In the genomic region with DNA sequence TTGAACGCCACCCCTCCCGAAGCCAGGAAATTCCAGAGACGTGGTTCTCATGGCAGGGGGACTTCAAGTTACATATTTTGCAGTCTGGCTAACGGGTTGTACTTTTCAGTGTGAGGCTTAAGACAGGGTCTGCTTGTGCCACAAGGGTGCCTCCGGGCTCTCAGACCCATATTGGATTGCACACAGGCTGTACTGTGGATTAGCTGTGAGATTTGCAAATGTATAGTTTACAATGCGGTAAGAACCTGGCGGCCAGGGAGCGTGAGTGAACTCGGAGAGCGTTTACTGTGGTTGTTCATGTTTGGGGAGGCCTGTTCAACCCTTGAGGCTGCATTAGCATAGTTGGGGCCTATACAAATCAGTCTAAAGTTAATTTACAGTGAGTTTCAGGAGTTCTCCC, we compare ENCODE assay signal across 16 cellular contexts.
DNase-seq lines count a peak whose midpoint lies in the region; ATAC-seq and TF ChIP-seq lines count a peak whose summit lies in the region.
"Had no signal": no experiment of that assay in that cellular context is flagged by ENCODE, and none has a peak within 500 bp of the region (broad histone marks: within the 10 kb centered on the region; RNA-seq: fewer than 3 reads in every experiment).

No MANE protein-coding gene starts in this region.

- H3K4me3 Mint-ChIP-seq in endodermal cell (no peak overlapping the region), osteocyte (ENCODE audit: unreplicated experiment) (no peak overlapping the region)
- H3K4me3 Mint-ChIP-seq: CD8-positive, alpha-beta memory T cell; HFFc6; IgD-negative memory B cell had no signal

- no peaks in the 10 kb centered on the region for H3K36me3 Mint-ChIP-seq in endodermal cell (ENCODE audit: low read depth)
- H3K36me3 Mint-ChIP-seq in osteocyte (ENCODE audit: unreplicated experiment): no peaks in the 10 kb centered on the region
- H3K36me3 Mint-ChIP-seq: CD8-positive, alpha-beta memory T cell; IgD-negative memory B cell had no signal

- no peak overlapping the region for H3K27ac Mint-ChIP-seq in endodermal cell
- peak overlapping the region; percentile 65 for H3K27ac Mint-ChIP-seq in osteocyte (ENCODE audit: unreplicated experiment)
- H3K27ac Mint-ChIP-seq: CD8-positive, alpha-beta memory T cell; HFFc6 had no signal

- H3K27me3 ChIP-seq in HAP-1 (ENCODE audit: low read depth) (no peaks in the 10 kb centered on the region; the same call in 1 of the 2 replicates), endodermal cell (ENCODE audit: control insufficient read depth, insufficient read depth, low read length, poor library complexity, severe bottlenecking) (no peaks in the 10 kb centered on the region)
- H3K27me3 ChIP-seq: BLaER1 had no signal

- DNase-seq in HAP-1 (ENCODE audit: low spot score in 2 of 2): peak; percentile 32 to 54
- peak; percentile 41 for DNase-seq in NCI-H82 treated with DMSO at 0.1 percent for 48 hours (lab: John Stamatoyannopoulos, UW; ENCODE audit: unreplicated experiment)
- DNase-seq in endodermal cell: no peak
- no peak for DNase-seq in osteocyte (ENCODE audit: extremely low spot score, unreplicated experiment)
- no peak for DNase-seq in D341Med (ENCODE audit: low spot score)
- no peak for DNase-seq in effector CD8-positive, alpha-beta T cell (lab: John Stamatoyannopoulos, UW)
- DNase-seq: 8988T; AML-193; Caco-2; CD8-positive, alpha-beta memory T cell; GOT3; HCEC 1CT; HFFc6 had no signal

- no peaks in the 10 kb centered on the region for H3K36me3 ChIP-seq in HAP-1 (replicated peaks)
- no peaks in the 10 kb centered on the region for H3K36me3 ChIP-seq in endodermal cell (ENCODE audit: control insufficient read depth, insufficient read depth, low read length)

- no peak for TF ChIP-seq CTCF in endodermal cell (conservative IDR thresholded peaks at IDR 0.05)
- TF ChIP-seq CTCF in osteocyte (IDR thresholded peaks at IDR 0.05): no peak

- no peak overlapping the region for H3K9ac ChIP-seq in endodermal cell (ENCODE audit: extremely low read depth, low read length, poor library complexity, severe bottlenecking)
- H3K9ac ChIP-seq: BLaER1 had no signal

- H3K9me3 Mint-ChIP-seq in endodermal cell (peaks cover 13% of the 10 kb centered on the region), osteocyte (ENCODE audit: unreplicated experiment) (peaks cover 23% of the 10 kb centered on the region)
- H3K9me3 Mint-ChIP-seq: HFFc6 had no signal

- H3K9me3 ChIP-seq in HAP-1 (peaks cover 3% of the 10 kb centered on the region; the same call in 1 of the 2 replicates), endodermal cell (ENCODE audit: control insufficient read depth, low read length) (peaks cover 8% of the 10 kb centered on the region)
- H3K9me3 ChIP-seq: Caco-2 had no signal

- H3K4me1 ChIP-seq in HAP-1 (peaks cover 2% of the 10 kb centered on the region; the same call in 1 of the 2 replicates), endodermal cell (ENCODE audit: control insufficient read depth, insufficient read depth, low read length) (no peaks in the 10 kb centered on the region)
- H3K4me1 ChIP-seq: Caco-2 had no signal

- H3K4me3 ChIP-seq in HAP-1 (no peak overlapping the region), endodermal cell (ENCODE audit: low read length) (no peak overlapping the region)
- H3K4me3 ChIP-seq: BLaER1 had no signal

- in situ Hi-C loops in HAP-1 (cut with MboI; ENCODE audit: low sequenced_read_pairs): no loop called here

- H3K27me3 Mint-ChIP-seq in endodermal cell (ENCODE audit: insufficient read depth) (peaks cover 35% of the 10 kb centered on the region), osteocyte (ENCODE audit: unreplicated experiment) (no peaks in the 10 kb centered on the region)

- ATAC-seq in GM21576 (IDR thresholded peaks at IDR 0.05; ENCODE audit: unreplicated experiment): no peak

- WGBS in endodermal cell (ENCODE audit: insufficient coverage in 1 of 2, insufficient read length in 1 of 2), 2 experiments: 84 to 90% methylated on average over 9 to 10 of the region's 10 CpGs

- peak overlapping the region; percentile 45 for H3K27ac ChIP-seq in endodermal cell (ENCODE audit: low read depth, low read length)
- H3K27ac ChIP-seq: BLaER1 had no signal

- no peaks in the 10 kb centered on the region for H3K4me1 Mint-ChIP-seq in endodermal cell
- H3K4me1 Mint-ChIP-seq in osteocyte (ENCODE audit: unreplicated experiment): peaks cover 17% of the 10 kb centered on the region
- H3K4me1 Mint-ChIP-seq: CD8-positive, alpha-beta memory T cell; IgD-negative memory B cell had no signal

Comparison
In these comparisons a context has a peak if more than half of its experiments do, and no peak if none do; other contexts are left out.
1. DNase-seq: peak in HAP-1 (2 of 2) and NCI-H82 treated with DMSO at 0.1 percent for 48 hours (single experiment); none in endodermal cell (single experiment), osteocyte (single experiment), D341Med (single experiment) and effector CD8-positive, alpha-beta T cell (single experiment).